In the genomic region with DNA sequence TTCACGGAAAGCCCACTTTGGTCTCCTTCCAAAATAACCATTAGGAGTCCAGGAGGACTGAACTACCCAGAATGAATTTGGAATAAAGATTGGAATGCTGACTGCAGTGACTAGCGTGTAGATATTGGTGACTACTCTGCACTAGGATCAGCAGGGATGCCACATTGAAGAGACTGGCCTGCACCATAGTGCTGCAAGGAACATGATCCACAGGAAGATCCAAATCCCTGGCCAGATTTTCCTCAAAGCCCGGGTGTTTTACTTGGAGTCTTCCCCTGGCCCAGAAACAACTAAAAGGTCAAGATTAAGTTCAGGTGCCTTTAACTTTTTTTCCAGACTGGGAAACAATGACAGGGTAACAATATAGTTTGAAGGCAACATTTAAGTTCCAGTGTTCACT, we compare ENCODE assay signal across 22 cellular contexts.
"Had no signal": no experiment of that assay in that cellular context is flagged by ENCODE, and none has a peak within 500 bp of the region (broad histone marks: within the 10 kb centered on the region; RNA-seq: fewer than 3 reads in every experiment).

No MANE protein-coding gene starts in this region.

- H3K4me1 Mint-ChIP-seq: endodermal cell had no signal

- H3K27ac Mint-ChIP-seq: dendritic cell treated with granulocyte-macrophage colony-stimulating factor and Interleukin-4, amounts not matched to agents 40 ng/mL and 50 ng/mL, for 4 days; effector memory CD8-positive, alpha-beta T cell; endodermal cell had no signal

- H3K4me3 Mint-ChIP-seq: dendritic cell treated with granulocyte-macrophage colony-stimulating factor and Interleukin-4, amounts not matched to agents 40 ng/mL and 50 ng/mL, for 4 days; effector memory CD8-positive, alpha-beta T cell; endodermal cell had no signal

- H3K9me3 Mint-ChIP-seq: endodermal cell had no signal

- DNase-seq: colonic mucosa; cortex of kidney; dermis blood vessel endothelial cell; dorsolateral prefrontal cortex; effector CD4-positive, alpha-beta T cell; effector CD8-positive, alpha-beta T cell; effector memory CD4-positive, alpha-beta T cell; effector memory CD8-positive, alpha-beta T cell; endodermal cell; erythroblast; esophagus squamous epithelium; foreskin fibroblast; foreskin keratinocyte; foreskin melanocyte; gastrocnemius medialis; glutamatergic neuron; head of caudate nucleus; heart left ventricle; heart right ventricle had no signal

- ATAC-seq: effector memory CD8-positive, alpha-beta T cell; esophagus mucosa; foreskin keratinocyte; gastrocnemius medialis; gastroesophageal sphincter; heart left ventricle; heart right ventricle had no signal

- H3K27me3 Mint-ChIP-seq: dendritic cell treated with granulocyte-macrophage colony-stimulating factor and Interleukin-4, amounts not matched to agents 40 ng/mL and 50 ng/mL, for 4 days; effector memory CD8-positive, alpha-beta T cell had no signal
